ENCODE assay signal across 8 cellular contexts in the genomic region with DNA sequence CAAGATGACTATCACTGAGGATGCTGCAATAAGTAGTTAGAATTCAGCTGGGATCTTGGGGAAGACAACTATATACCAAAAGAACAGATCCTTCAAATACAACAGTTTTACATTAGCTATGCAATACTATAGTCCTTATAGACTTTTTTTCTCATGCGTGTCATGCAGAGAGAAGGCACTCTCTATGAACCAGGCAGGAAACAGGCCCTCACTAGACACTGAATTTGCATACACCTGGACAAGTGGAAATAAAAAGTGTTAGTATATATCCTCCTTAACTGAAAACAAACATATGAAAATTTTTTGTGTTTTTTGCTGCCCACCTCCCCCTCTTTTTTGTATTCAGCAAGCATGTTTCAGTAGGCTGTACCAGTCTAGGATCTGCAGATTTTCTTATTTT.
DNase-seq lines count a peak whose midpoint lies in the region; ATAC-seq lines count a peak whose summit lies in the region.
"Had no signal": no experiment of that assay in that cellular context is flagged by ENCODE, and none has a peak within 500 bp of the region (broad histone marks: within the 10 kb centered on the region; RNA-seq: fewer than 3 reads in every experiment).

No MANE protein-coding gene starts in this region.

- peaks cover 40 to 62% of the 10 kb centered on the region in 2 donors for H3K36me3 Mint-ChIP-seq in stimulated activated naive B cell treated with anti-CD40 and anti-IgM and Interleukin-4, amounts not matched to agents 10 μg/mL and 1 μg/mL and 100 μg/mL, for 72 hours

- H3K27ac Mint-ChIP-seq in stimulated activated naive B cell treated with anti-CD40 and anti-IgM and Interleukin-4, amounts not matched to agents 10 μg/mL and 1 μg/mL and 100 μg/mL, for 72 hours = no peak overlapping the region

- H3K4me1 Mint-ChIP-seq in stimulated activated naive B cell treated with anti-CD40 and anti-IgM and Interleukin-4, amounts not matched to agents 10 μg/mL and 1 μg/mL and 100 μg/mL, for 72 hours = peaks cover 5 to 32% of the 10 kb centered on the region in 2 donors

- ATAC-seq in GM18873 (IDR thresholded peaks at IDR 0.05; ENCODE audit: low FRiP score, unreplicated experiment) = peak; percentile 95
- peak; percentile 92 for ATAC-seq in HG02571 (IDR thresholded peaks at IDR 0.05; ENCODE audit: unreplicated experiment)
- ATAC-seq in HG03442 (IDR thresholded peaks at IDR 0.05; ENCODE audit: unreplicated experiment) = peak; percentile 91
- ATAC-seq in stimulated activated naive B cell treated with anti-CD40 and anti-IgM and Interleukin-4, amounts not matched to agents 10 μg/mL and 1 μg/mL and 100 μg/mL, for 72 hours (replicated peaks) = peak; percentile 61 to 73
- ATAC-seq: Panc1 had no signal

- no peaks in the 10 kb centered on the region for H3K27me3 Mint-ChIP-seq in stimulated activated naive B cell treated with anti-CD40 and anti-IgM and Interleukin-4, amounts not matched to agents 10 μg/mL and 1 μg/mL and 100 μg/mL, for 72 hours

- no peak overlapping the region for H3K4me3 Mint-ChIP-seq in stimulated activated naive B cell treated with anti-CD40 and anti-IgM and Interleukin-4, amounts not matched to agents 10 μg/mL and 1 μg/mL and 100 μg/mL, for 72 hours

- no peaks in the 10 kb centered on the region for H3K9me3 Mint-ChIP-seq in stimulated activated naive B cell treated with anti-CD40 and anti-IgM and Interleukin-4, amounts not matched to agents 10 μg/mL and 1 μg/mL and 100 μg/mL, for 72 hours

- DNase-seq in stimulated activated naive B cell treated with anti-CD40 and anti-IgM and Interleukin-4, amounts not matched to agents 10 μg/mL and 1 μg/mL and 100 μg/mL, for 72 hours = no peak
- DNase-seq in NCI-H128 (lab: John Stamatoyannopoulos, UW; ENCODE audit: unreplicated experiment) = no peak
- no peak for DNase-seq in T-helper 1 cell
- no peak for DNase-seq in NCI-H1105 (lab: John Stamatoyannopoulos, UW)
